In genomic region chr6:130259140-130259539, GRCh38 we compare ENCODE assay signal across 25 cellular contexts. TPM values are rescaled to one million over a fixed set of nuclear protein-coding genes. Genes with fewer than 3 reads are reported as not detected.
DNase-seq lines count a peak whose midpoint lies in the region; ATAC-seq lines count a peak whose summit lies in the region.
"Had no signal": no experiment of that assay in that cellular context is flagged by ENCODE, and none has a peak within 500 bp of the region (broad histone marks: within the 10 kb centered on the region; RNA-seq: fewer than 3 reads in every experiment).

No MANE protein-coding gene starts in this region.

- CTCF ChIA-PET in activated CD8-positive, alpha-beta memory T cell treated with anti-CD3 and anti-CD28 coated beads, Interleukin-2, amount 10 ng/mL, durations not matched to agents 7 days and 5 days (lab: Charles Lee), result no interaction called here

- DNase-seq in activated CD8-positive, alpha-beta memory T cell treated with anti-CD3 and anti-CD28 coated beads, Interleukin-2, amount 10 ng/mL, durations not matched to agents 7 days and 5 days, result no peak
- DNase-seq in activated CD8-positive, alpha-beta memory T cell treated with anti-CD3 and anti-CD28 coated beads, Interleukin-2, amount 50 U/mL, for 4 hours, result no peak
- no peak for DNase-seq in activated naive CD8-positive, alpha-beta T cell treated with anti-CD3 and anti-CD28 coated beads, Interleukin-2, amount 50 U/mL, for 24 hours
- DNase-seq in GM19240 (ENCODE audit: insufficient read length, low spot score) (no peak), SW 1271 (lab: John Stamatoyannopoulos, UW) (no peak)
- DNase-seq: activated naive CD4-positive, alpha-beta T cell treated with anti-CD3 and anti-CD28 coated beads, Interleukin-2, amount 50 U/mL, for 16 hours; activated T-cell treated with anti-CD3 and anti-CD28 coated beads, Interleukin-2, amount 50 U/mL, for 48 hours; Calu3; caudate nucleus; dorsolateral prefrontal cortex; heart left ventricle; left cardiac atrium; naive thymus-derived CD4-positive, alpha-beta T cell; NCI-H1417; NCI-H2171 treated with DMSO at 0.1 percent for 48 hours; NCI-H524 treated with DMSO at 0.1 percent for 48 hours; ovary; stimulated activated CD4-positive, alpha-beta T cell treated with anti-CD3 and anti-CD28 coated beads, Interleukin-4, amount 100 ng/mL, for 24 hours; stomach had no signal

- H3K36me3 Mint-ChIP-seq in activated CD8-positive, alpha-beta memory T cell treated with anti-CD3 and anti-CD28 coated beads, Interleukin-2, amount 10 ng/mL, durations not matched to agents 7 days and 5 days, result peaks cover 47% of the 10 kb centered on the region
- peaks cover 10% of the 10 kb centered on the region for H3K36me3 Mint-ChIP-seq in activated naive CD8-positive, alpha-beta T cell treated with anti-CD3 and anti-CD28 coated beads, Interleukin-2, amount 50 U/mL, for 24 hours (ENCODE audit: low read depth)

- no peak for ATAC-seq in activated CD8-positive, alpha-beta memory T cell treated with anti-CD3 and anti-CD28 coated beads, Interleukin-2, amount 10 ng/mL, durations not matched to agents 7 days and 5 days
- ATAC-seq in HG03039 (IDR thresholded peaks at IDR 0.05; ENCODE audit: unreplicated experiment) (peak; percentile 36), HG03520 (IDR thresholded peaks at IDR 0.05; ENCODE audit: unreplicated experiment) (no peak), GM18873 (IDR thresholded peaks at IDR 0.05; ENCODE audit: low FRiP score, unreplicated experiment) (no peak)
- no peak for ATAC-seq in activated naive CD8-positive, alpha-beta T cell treated with anti-CD3 and anti-CD28 coated beads, Interleukin-2, amount 50 U/mL, for 24 hours
- ATAC-seq: heart left ventricle, left cardiac atrium had no signal

- H3K27ac Mint-ChIP-seq in activated CD8-positive, alpha-beta memory T cell treated with anti-CD3 and anti-CD28 coated beads, Interleukin-2, amount 10 ng/mL, durations not matched to agents 7 days and 5 days, result peak overlapping the region; percentile 89
- H3K27ac Mint-ChIP-seq in activated naive CD8-positive, alpha-beta T cell treated with anti-CD3 and anti-CD28 coated beads, Interleukin-2, amount 50 U/mL, for 24 hours, result peak overlapping the region; percentile 33

- H3K4me3 Mint-ChIP-seq in activated CD8-positive, alpha-beta memory T cell treated with anti-CD3 and anti-CD28 coated beads, Interleukin-2, amount 10 ng/mL, durations not matched to agents 7 days and 5 days, result no peak overlapping the region
- no peak overlapping the region for H3K4me3 Mint-ChIP-seq in activated naive CD8-positive, alpha-beta T cell treated with anti-CD3 and anti-CD28 coated beads, Interleukin-2, amount 50 U/mL, for 24 hours

- peaks cover 8% of the 10 kb centered on the region for H3K9me3 Mint-ChIP-seq in activated CD8-positive, alpha-beta memory T cell treated with anti-CD3 and anti-CD28 coated beads, Interleukin-2, amount 10 ng/mL, durations not matched to agents 7 days and 5 days (ENCODE audit: low read depth)
- peaks cover 13% of the 10 kb centered on the region for H3K9me3 Mint-ChIP-seq in activated naive CD8-positive, alpha-beta T cell treated with anti-CD3 and anti-CD28 coated beads, Interleukin-2, amount 50 U/mL, for 24 hours

- no peaks in the 10 kb centered on the region for H3K27me3 Mint-ChIP-seq in activated CD8-positive, alpha-beta memory T cell treated with anti-CD3 and anti-CD28 coated beads, Interleukin-2, amount 10 ng/mL, durations not matched to agents 7 days and 5 days
- no peaks in the 10 kb centered on the region for H3K27me3 Mint-ChIP-seq in activated naive CD8-positive, alpha-beta T cell treated with anti-CD3 and anti-CD28 coated beads, Interleukin-2, amount 50 U/mL, for 24 hours

- peaks cover 52% of the 10 kb centered on the region for H3K4me1 Mint-ChIP-seq in activated CD8-positive, alpha-beta memory T cell treated with anti-CD3 and anti-CD28 coated beads, Interleukin-2, amount 10 ng/mL, durations not matched to agents 7 days and 5 days
- peaks cover 27% of the 10 kb centered on the region for H3K4me1 Mint-ChIP-seq in activated naive CD8-positive, alpha-beta T cell treated with anti-CD3 and anti-CD28 coated beads, Interleukin-2, amount 50 U/mL, for 24 hours

RNA-seq across cellular contexts. Expression of gene SAMD3, which starts 36.4 kb away (rescaled TPM):
- 10 to 100 TPM; 14.3 to 47.9 TPM for total RNA-seq in activated CD8-positive, alpha-beta memory T cell treated with anti-CD3 and anti-CD28 coated beads, Interleukin-2, amount 10 ng/mL, durations not matched to agents 7 days and 5 days
- total RNA-seq: A673, ascending aorta, Calu3, H4 had no signal
